ENCODE assay signal across 19 cellular contexts in genomic region chr5:41625571-41625970, GRCh38.
"Had no signal": no experiment of that assay in that cellular context is flagged by ENCODE, and none has a peak within 500 bp of the region (broad histone marks: within the 10 kb centered on the region; RNA-seq: fewer than 3 reads in every experiment).

No MANE protein-coding gene starts in this region.

- H3K4me2 ChIP-seq: KMS-11 had no signal

- H3K27me3 ChIP-seq: SJCRH30 had no signal

- H3K9ac ChIP-seq: KMS-11 had no signal

- H3K36me3 Mint-ChIP-seq: IgD-negative memory B cell had no signal

- H3K4me1 ChIP-seq: SJCRH30 had no signal

- H3K4me1 Mint-ChIP-seq: IgD-negative memory B cell had no signal

- H3K4me3 Mint-ChIP-seq: IgD-negative memory B cell had no signal

- H3K4me3 ChIP-seq: K562, SJCRH30, SK-N-MC had no signal

- H3K36me3 ChIP-seq: SJCRH30 had no signal

- H3K27ac Mint-ChIP-seq: IgD-negative memory B cell had no signal

- H3K27me3 Mint-ChIP-seq: IgD-negative memory B cell had no signal

- H3K27ac ChIP-seq: KMS-11, SJCRH30, SK-N-MC had no signal

- H3K9me3 ChIP-seq: SJCRH30 had no signal

- DNase-seq: Kasumi-1, MM.1S, NCI-H1092 treated with DMSO at 0.1 percent for 48 hours, NCI-H1436, NCI-H187, NCI-H2029, NCI-H2081 treated with DMSO at 0.1 percent for 48 hours, NCI-H2171, NCI-H345, NCI-H446 treated with DMSO at 0.1 percent for 48 hours, NCI-H510A treated with DMSO at 0.1 percent for 48 hours, NCI-H526 treated with DMSO at 0.1 percent for 48 hours, NCI-H774, SHP77 treated with DMSO at 0.1 percent for 48 hours, SJCRH30 had no signal
